In the genomic region with DNA sequence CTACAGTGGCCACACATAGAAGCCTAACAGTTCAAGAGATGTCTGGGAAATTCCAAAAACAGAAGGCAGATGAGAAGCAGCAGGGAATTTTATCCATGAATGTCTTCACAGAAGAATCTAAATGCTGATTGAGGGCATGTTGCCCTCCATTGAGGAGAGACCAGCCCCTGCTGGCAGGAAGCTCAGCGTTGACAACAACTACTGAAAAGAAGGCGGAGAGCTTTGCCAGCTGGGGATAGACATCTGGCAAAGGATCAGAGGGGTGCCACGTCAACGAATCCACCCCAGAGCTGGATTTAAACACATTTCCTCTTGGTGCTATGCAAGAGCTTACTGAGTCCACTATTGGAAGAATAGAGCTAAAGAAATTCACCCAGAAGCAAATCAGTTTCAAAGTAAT, we compare ENCODE assay signal across 23 cellular contexts.
DNase-seq lines count a peak whose midpoint lies in the region; ATAC-seq and TF ChIP-seq lines count a peak whose summit lies in the region.
"Had no signal": no experiment of that assay in that cellular context is flagged by ENCODE, and none has a peak within 500 bp of the region (broad histone marks: within the 10 kb centered on the region; RNA-seq: fewer than 3 reads in every experiment).

No MANE protein-coding gene starts in this region.

- H3K9me3 Mint-ChIP-seq in GM23338, result no peaks in the 10 kb centered on the region

- no peak overlapping the region for H3K4me3 Mint-ChIP-seq in GM23338
- H3K4me3 Mint-ChIP-seq: B cell, naive B cell had no signal

- H3K4me2 ChIP-seq in GM23338, result no peak overlapping the region

- TF ChIP-seq EP300 in gastroesophageal sphincter (IDR thresholded peaks at IDR 0.05), result no peak

- no peaks in the 10 kb centered on the region for H3K36me3 ChIP-seq in GM23338 (ENCODE audit: insufficient read depth)
- no peaks in the 10 kb centered on the region for H3K36me3 ChIP-seq in gastroesophageal sphincter
- H3K36me3 ChIP-seq: ascending aorta, gastrocnemius medialis, prostate gland, tibial artery had no signal

- TF ChIP-seq POLR2A in gastroesophageal sphincter (IDR thresholded peaks at IDR 0.05), result no peak

- in situ Hi-C loops in GM13976 (cut with MboI; ENCODE audit: low sequenced_read_pairs, unreplicated experiment), result no loop called here

- H3K36me3 Mint-ChIP-seq in GM23338 (ENCODE audit: low read depth), result no peaks in the 10 kb centered on the region
- H3K36me3 Mint-ChIP-seq: naive B cell had no signal

- TF ChIP-seq CTCF in GM23338 (conservative IDR thresholded peaks at IDR 0.05; ENCODE audit: low read depth in 2 of 2) (no peak), gastroesophageal sphincter (IDR thresholded peaks at IDR 0.05) (no peak), GM13976 (IDR thresholded peaks at IDR 0.05; ENCODE audit: borderline replicate concordance, control extremely low read depth, extremely low read depth, insufficient read depth, missing control alignments) (no peak)

- H3K4me1 Mint-ChIP-seq in GM23338, result peaks cover 19% of the 10 kb centered on the region
- H3K4me1 Mint-ChIP-seq: B cell, naive B cell had no signal

- no peaks in the 10 kb centered on the region for H3K9me3 ChIP-seq in gastroesophageal sphincter
- H3K9me3 ChIP-seq: ascending aorta, gastrocnemius medialis, prostate gland, tibial artery had no signal

- H3K27me3 ChIP-seq in GM23338 (ENCODE audit: insufficient read depth) (no peaks in the 10 kb centered on the region), gastroesophageal sphincter (no peaks in the 10 kb centered on the region)
- H3K27me3 ChIP-seq: ascending aorta, gastrocnemius medialis, tibial artery had no signal

- WGBS in gastroesophageal sphincter (ENCODE audit: low coverage in 1 of 2), 2 donors, result 35 to 49% methylated on average over 3 to 4 of the region's 4 CpGs

- no peaks in the 10 kb centered on the region for H3K9me2 ChIP-seq in GM23338 (ENCODE audit: insufficient read depth)

- no peak overlapping the region for H2AFZ ChIP-seq in GM23338

- H3K4me3 ChIP-seq in GM23338, result no peak overlapping the region
- no peak overlapping the region for H3K4me3 ChIP-seq in gastroesophageal sphincter
- H3K4me3 ChIP-seq: ascending aorta, gastrocnemius medialis, lung, prostate gland, tibial artery had no signal

- no peaks in the 10 kb centered on the region for H3F3A ChIP-seq in GM23338 (replicated peaks; ENCODE audit: low read depth)

- peak; percentile 78 for ATAC-seq in GM23338
- no peak for ATAC-seq in gastroesophageal sphincter
- ATAC-seq: gastrocnemius medialis, PC-3 had no signal

- H4K20me1 ChIP-seq in GM23338 (replicated peaks; ENCODE audit: insufficient read depth), result no peaks in the 10 kb centered on the region

- no peak overlapping the region for H3K27ac Mint-ChIP-seq in GM23338
- H3K27ac Mint-ChIP-seq: B cell, naive B cell had no signal

- peak; percentile 37 for DNase-seq in GM23338 (ENCODE audit: low spot score)
- peak; percentile 77 to 94 for DNase-seq in NCI-H2081 (lab: John Stamatoyannopoulos, UW)
- peak; percentile 56 for DNase-seq in middle frontal gyrus (ENCODE audit: extremely low spot score, low spot score)
- DNase-seq in NCI-H146 (lab: John Stamatoyannopoulos, UW), result no peak
- no peak for DNase-seq in GM19240 (ENCODE audit: insufficient read length, low spot score)
- DNase-seq in GM13976 (ENCODE audit: low spot score), result no peak
- DNase-seq: activated CD4-positive, alpha-beta T cell treated with anti-CD3 and anti-CD28 coated beads for 1 hour; activated gamma-delta T cell; Calu3; cortex of kidney; gastrocnemius medialis; H7; naive B cell; NCI-H1694; NCI-H510A treated with DMSO at 0.1 percent for 48 hours; PC-3; tibial artery had no signal

- peaks cover 4% of the 10 kb centered on the region for H3K27me3 Mint-ChIP-seq in GM23338 (ENCODE audit: insufficient read depth, low read depth, poor library complexity)
- H3K27me3 Mint-ChIP-seq: B cell, naive B cell had no signal

- H3K79me2 ChIP-seq in GM23338 (replicated peaks; ENCODE audit: insufficient read depth), result no peaks in the 10 kb centered on the region

- no peak overlapping the region for H3K27ac ChIP-seq in GM23338 (ENCODE audit: low read depth)
- H3K27ac ChIP-seq in cingulate gyrus (ENCODE audit: low read depth, low read length), result peak overlapping the region; percentile 87
- H3K27ac ChIP-seq in gastroesophageal sphincter, result no peak overlapping the region
- H3K27ac ChIP-seq: ascending aorta, gastrocnemius medialis, prostate gland, tibial artery had no signal

- H3K4me1 ChIP-seq in GM23338 (ENCODE audit: insufficient read depth) (peaks cover 6% of the 10 kb centered on the region; the same call in 1 of the 2 replicates), gastroesophageal sphincter (no peaks in the 10 kb centered on the region)
- H3K4me1 ChIP-seq: ascending aorta, gastrocnemius medialis, prostate gland, tibial artery had no signal

TF ChIP-seq in GM23338, 12 proteins besides CTCF, POLR2A, EP300 and RAD21 (continues in another document):
- TF ChIP-seq, protein P1, sequence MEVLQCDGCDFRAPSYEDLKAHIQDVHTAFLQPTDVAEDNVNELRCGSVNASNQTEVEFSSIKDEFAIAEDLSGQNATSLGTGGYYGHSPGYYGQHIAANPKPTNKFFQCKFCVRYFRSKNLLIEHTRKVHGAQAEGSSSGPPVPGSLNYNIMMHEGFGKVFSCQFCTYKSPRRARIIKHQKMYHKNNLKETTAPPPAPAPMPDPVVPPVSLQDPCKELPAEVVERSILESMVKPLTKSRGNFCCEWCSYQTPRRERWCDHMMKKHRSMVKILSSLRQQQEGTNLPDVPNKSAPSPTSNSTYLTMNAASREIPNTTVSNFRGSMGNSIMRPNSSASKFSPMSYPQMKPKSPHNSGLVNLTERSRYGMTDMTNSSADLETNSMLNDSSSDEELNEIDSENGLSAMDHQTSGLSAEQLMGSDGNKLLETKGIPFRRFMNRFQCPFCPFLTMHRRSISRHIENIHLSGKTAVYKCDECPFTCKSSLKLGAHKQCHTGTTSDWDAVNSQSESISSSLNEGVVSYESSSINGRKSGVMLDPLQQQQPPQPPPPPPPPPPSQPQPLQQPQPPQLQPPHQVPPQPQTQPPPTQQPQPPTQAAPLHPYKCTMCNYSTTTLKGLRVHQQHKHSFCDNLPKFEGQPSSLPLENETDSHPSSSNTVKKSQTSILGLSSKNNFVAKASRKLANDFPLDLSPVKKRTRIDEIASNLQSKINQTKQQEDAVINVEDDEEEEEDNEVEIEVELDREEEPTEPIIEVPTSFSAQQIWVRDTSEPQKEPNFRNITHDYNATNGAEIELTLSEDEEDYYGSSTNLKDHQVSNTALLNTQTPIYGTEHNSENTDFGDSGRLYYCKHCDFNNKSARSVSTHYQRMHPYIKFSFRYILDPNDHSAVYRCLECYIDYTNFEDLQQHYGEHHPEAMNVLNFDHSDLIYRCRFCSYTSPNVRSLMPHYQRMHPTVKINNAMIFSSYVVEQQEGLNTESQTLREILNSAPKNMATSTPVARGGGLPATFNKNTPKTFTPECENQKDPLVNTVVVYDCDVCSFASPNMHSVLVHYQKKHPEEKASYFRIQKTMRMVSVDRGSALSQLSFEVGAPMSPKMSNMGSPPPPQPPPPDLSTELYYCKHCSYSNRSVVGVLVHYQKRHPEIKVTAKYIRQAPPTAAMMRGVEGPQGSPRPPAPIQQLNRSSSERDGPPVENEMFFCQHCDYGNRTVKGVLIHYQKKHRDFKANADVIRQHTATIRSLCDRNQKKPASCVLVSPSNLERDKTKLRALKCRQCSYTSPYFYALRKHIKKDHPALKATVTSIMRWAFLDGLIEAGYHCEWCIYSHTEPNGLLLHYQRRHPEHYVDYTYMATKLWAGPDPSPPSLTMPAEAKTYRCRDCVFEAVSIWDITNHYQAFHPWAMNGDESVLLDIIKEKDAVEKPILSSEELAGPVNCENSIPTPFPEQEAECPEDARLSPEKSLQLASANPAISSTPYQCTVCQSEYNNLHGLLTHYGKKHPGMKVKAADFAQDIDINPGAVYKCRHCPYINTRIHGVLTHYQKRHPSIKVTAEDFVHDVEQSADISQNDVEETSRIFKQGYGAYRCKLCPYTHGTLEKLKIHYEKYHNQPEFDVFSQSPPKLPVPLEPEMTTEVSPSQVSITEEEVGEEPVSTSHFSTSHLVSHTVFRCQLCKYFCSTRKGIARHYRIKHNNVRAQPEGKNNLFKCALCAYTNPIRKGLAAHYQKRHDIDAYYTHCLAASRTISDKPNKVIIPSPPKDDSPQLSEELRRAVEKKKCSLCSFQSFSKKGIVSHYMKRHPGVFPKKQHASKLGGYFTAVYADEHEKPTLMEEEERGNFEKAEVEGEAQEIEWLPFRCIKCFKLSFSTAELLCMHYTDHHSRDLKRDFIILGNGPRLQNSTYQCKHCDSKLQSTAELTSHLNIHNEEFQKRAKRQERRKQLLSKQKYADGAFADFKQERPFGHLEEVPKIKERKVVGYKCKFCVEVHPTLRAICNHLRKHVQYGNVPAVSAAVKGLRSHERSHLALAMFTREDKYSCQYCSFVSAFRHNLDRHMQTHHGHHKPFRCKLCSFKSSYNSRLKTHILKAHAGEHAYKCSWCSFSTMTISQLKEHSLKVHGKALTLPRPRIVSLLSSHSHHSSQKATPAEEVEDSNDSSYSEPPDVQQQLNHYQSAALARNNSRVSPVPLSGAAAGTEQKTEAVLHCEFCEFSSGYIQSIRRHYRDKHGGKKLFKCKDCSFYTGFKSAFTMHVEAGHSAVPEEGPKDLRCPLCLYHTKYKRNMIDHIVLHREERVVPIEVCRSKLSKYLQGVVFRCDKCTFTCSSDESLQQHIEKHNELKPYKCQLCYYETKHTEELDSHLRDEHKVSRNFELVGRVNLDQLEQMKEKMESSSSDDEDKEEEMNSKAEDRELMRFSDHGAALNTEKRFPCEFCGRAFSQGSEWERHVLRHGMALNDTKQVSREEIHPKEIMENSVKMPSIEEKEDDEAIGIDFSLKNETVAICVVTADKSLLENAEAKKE (CRISPR knock-in tag; IDR thresholded peaks at IDR 0.05), result peak; percentile 88

Comparison
In these comparisons a context has a peak if more than half of its experiments do, and no peak if none do; other contexts are left out.
1. DNase-seq: peak in GM23338 (single experiment), NCI-H2081 (2 of 2) and middle frontal gyrus (single experiment); none in NCI-H146 (single experiment), GM19240 (single experiment) and GM13976 (single experiment).